In the genomic region with DNA sequence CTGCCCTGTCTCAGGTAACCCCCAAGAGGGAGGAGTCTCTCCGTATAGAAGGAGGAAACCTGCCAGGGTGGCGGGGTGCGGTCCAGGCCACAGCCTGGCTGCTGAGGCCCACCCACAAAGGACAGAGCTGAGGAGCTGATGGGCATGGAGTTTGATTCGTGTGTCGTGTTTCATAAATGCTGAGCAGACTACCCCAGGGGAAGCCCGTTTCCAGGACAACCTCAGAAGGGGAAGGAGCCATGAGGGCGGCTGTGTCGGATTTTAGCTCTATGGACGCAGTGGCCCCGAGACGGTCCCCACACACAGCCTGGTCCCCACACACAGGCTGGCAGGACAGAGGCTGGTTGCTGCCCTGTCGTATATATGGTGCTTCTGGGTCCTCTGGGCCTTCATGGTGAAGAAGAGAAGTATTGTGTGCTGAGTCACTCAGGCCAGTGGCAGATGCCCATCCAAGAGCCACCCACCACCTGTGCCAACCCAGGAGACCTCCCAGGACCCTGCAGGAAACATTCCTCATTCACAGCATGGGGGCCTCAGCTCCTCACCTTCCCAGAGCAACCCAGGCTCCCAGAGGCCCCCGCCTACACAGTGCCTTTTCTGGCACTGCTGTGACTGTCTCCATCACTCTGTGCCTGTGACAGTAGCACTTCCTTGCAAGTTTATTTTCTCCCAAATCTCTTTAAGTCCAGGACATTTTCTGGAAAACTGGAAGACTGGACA, we compare ENCODE assay signal across 3 cellular contexts.
TF ChIP-seq lines count a peak whose summit lies in the region.

No MANE protein-coding gene starts in this region.

TF ChIP-seq in HCT116, 20 proteins besides CTCF, POLR2A, EP300 and RAD21:
- TF ChIP-seq ELF1 (IDR thresholded peaks at IDR 0.05; ENCODE audit: borderline replicate concordance, low read depth) (no peak), CBX3 (IDR thresholded peaks at IDR 0.05; ENCODE audit: low read depth) (no peak), JUND (IDR thresholded peaks at IDR 0.05) (no peak), FOSL1 (IDR thresholded peaks at IDR 0.05; ENCODE audit: low read depth) (no peak), TCF7L2 (IDR thresholded peaks at IDR 0.05; ENCODE audit: borderline replicate concordance, extremely low read depth, insufficient read depth, insufficient read length) (no peak), EGR1 (IDR thresholded peaks at IDR 0.05; ENCODE audit: low read depth) (no peak), ZFX (IDR thresholded peaks at IDR 0.05) (no peak), SIN3A (IDR thresholded peaks at IDR 0.05; ENCODE audit: low read depth) (no peak), EZH2phosphoT487 (IDR thresholded peaks at IDR 0.05; ENCODE audit: borderline replicate concordance) (no peak), EZH2 (IDR thresholded peaks at IDR 0.05) (no peak), CEBPB (IDR thresholded peaks at IDR 0.05; ENCODE audit: low read depth) (no peak)
- TF ChIP-seq, protein P1, sequence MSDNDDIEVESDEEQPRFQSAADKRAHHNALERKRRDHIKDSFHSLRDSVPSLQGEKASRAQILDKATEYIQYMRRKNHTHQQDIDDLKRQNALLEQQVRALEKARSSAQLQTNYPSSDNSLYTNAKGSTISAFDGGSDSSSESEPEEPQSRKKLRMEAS (IDR thresholded peaks at IDR 0.05) = no peak
- TF ChIP-seq, protein P2, sequence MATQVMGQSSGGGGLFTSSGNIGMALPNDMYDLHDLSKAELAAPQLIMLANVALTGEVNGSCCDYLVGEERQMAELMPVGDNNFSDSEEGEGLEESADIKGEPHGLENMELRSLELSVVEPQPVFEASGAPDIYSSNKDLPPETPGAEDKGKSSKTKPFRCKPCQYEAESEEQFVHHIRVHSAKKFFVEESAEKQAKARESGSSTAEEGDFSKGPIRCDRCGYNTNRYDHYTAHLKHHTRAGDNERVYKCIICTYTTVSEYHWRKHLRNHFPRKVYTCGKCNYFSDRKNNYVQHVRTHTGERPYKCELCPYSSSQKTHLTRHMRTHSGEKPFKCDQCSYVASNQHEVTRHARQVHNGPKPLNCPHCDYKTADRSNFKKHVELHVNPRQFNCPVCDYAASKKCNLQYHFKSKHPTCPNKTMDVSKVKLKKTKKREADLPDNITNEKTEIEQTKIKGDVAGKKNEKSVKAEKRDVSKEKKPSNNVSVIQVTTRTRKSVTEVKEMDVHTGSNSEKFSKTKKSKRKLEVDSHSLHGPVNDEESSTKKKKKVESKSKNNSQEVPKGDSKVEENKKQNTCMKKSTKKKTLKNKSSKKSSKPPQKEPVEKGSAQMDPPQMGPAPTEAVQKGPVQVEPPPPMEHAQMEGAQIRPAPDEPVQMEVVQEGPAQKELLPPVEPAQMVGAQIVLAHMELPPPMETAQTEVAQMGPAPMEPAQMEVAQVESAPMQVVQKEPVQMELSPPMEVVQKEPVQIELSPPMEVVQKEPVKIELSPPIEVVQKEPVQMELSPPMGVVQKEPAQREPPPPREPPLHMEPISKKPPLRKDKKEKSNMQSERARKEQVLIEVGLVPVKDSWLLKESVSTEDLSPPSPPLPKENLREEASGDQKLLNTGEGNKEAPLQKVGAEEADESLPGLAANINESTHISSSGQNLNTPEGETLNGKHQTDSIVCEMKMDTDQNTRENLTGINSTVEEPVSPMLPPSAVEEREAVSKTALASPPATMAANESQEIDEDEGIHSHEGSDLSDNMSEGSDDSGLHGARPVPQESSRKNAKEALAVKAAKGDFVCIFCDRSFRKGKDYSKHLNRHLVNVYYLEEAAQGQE (IDR thresholded peaks at IDR 0.05; ENCODE audit: low read depth) = no peak
- TF ChIP-seq, protein P3, sequence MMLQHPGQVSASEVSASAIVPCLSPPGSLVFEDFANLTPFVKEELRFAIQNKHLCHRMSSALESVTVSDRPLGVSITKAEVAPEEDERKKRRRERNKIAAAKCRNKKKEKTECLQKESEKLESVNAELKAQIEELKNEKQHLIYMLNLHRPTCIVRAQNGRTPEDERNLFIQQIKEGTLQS (IDR thresholded peaks at IDR 0.05) = no peak

TF ChIP-seq in GM12878, 131 proteins besides CTCF, POLR2A, EP300 and RAD21 (continues in another document):
- TF ChIP-seq, protein P4, sequence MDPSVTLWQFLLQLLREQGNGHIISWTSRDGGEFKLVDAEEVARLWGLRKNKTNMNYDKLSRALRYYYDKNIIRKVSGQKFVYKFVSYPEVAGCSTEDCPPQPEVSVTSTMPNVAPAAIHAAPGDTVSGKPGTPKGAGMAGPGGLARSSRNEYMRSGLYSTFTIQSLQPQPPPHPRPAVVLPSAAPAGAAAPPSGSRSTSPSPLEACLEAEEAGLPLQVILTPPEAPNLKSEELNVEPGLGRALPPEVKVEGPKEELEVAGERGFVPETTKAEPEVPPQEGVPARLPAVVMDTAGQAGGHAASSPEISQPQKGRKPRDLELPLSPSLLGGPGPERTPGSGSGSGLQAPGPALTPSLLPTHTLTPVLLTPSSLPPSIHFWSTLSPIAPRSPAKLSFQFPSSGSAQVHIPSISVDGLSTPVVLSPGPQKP (IDR thresholded peaks at IDR 0.05; ENCODE audit: low read depth, low read length) = no peak
- TF ChIP-seq CHD1 (IDR thresholded peaks at IDR 0.05; ENCODE audit: low read depth, low read length) = no peak
- TF ChIP-seq TBL1XR1 (IDR thresholded peaks at IDR 0.05; ENCODE audit: low read depth, low read length) = no peak
- no peak for TF ChIP-seq ATF7 (IDR thresholded peaks at IDR 0.05; ENCODE audit: low read depth)
- TF ChIP-seq, protein P5, sequence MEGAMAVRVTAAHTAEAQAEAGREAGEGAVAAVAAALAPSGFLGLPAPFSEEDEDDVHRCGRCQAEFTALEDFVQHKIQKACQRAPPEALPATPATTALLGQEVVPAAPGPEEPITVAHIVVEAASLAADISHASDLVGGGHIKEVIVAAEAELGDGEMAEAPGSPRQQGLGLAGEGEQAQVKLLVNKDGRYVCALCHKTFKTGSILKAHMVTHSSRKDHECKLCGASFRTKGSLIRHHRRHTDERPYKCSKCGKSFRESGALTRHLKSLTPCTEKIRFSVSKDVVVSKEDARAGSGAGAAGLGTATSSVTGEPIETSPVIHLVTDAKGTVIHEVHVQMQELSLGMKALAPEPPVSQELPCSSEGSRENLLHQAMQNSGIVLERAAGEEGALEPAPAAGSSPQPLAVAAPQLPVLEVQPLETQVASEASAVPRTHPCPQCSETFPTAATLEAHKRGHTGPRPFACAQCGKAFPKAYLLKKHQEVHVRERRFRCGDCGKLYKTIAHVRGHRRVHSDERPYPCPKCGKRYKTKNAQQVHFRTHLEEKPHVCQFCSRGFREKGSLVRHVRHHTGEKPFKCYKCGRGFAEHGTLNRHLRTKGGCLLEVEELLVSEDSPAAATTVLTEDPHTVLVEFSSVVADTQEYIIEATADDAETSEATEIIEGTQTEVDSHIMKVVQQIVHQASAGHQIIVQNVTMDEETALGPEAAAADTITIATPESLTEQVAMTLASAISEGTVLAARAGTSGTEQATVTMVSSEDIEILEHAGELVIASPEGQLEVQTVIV (IDR thresholded peaks at IDR 0.05; ENCODE audit: borderline replicate concordance, partially characterized antibody) = no peak
- no peak for TF ChIP-seq NFIC (IDR thresholded peaks at IDR 0.05; ENCODE audit: low read depth, low read length)
- TF ChIP-seq SREBF2 (IDR thresholded peaks at IDR 0.05; ENCODE audit: low read length) = no peak
- no peak for TF ChIP-seq CREB1 (IDR thresholded peaks at IDR 0.05; ENCODE audit: low read depth)
- TF ChIP-seq SRF (IDR thresholded peaks at IDR 0.05; ENCODE audit: low read depth in 2 of 2, low read length in 2 of 2) = no peak
- TF ChIP-seq TARDBP (IDR thresholded peaks at IDR 0.05; ENCODE audit: borderline replicate concordance) = no peak
- TF ChIP-seq RCOR1 (conservative IDR thresholded peaks at IDR 0.05; ENCODE audit: low read depth, low read length) = no peak
- TF ChIP-seq, protein P6, sequence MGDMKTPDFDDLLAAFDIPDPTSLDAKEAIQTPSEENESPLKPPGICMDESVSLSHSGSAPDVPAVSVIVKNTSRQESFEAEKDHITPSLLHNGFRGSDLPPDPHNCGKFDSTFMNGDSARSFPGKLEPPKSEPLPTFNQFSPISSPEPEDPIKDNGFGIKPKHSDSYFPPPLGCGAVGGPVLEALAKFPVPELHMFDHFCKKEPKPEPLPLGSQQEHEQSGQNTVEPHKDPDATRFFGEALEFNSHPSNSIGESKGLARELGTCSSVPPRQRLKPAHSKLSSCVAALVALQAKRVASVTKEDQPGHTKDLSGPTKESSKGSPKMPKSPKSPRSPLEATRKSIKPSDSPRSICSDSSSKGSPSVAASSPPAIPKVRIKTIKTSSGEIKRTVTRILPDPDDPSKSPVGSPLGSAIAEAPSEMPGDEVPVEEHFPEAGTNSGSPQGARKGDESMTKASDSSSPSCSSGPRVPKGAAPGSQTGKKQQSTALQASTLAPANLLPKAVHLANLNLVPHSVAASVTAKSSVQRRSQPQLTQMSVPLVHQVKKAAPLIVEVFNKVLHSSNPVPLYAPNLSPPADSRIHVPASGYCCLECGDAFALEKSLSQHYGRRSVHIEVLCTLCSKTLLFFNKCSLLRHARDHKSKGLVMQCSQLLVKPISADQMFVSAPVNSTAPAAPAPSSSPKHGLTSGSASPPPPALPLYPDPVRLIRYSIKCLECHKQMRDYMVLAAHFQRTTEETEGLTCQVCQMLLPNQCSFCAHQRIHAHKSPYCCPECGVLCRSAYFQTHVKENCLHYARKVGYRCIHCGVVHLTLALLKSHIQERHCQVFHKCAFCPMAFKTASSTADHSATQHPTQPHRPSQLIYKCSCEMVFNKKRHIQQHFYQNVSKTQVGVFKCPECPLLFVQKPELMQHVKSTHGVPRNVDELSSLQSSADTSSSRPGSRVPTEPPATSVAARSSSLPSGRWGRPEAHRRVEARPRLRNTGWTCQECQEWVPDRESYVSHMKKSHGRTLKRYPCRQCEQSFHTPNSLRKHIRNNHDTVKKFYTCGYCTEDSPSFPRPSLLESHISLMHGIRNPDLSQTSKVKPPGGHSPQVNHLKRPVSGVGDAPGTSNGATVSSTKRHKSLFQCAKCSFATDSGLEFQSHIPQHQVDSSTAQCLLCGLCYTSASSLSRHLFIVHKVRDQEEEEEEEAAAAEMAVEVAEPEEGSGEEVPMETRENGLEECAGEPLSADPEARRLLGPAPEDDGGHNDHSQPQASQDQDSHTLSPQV (IDR thresholded peaks at IDR 0.05) = no peak

TF ChIP-seq in neural cell, 6 proteins besides CTCF, POLR2A, EP300 and RAD21:
- no peak for TF ChIP-seq POLR2AphosphoS5 (IDR thresholded peaks at IDR 0.05)
- no peak for TF ChIP-seq TAF1 (IDR thresholded peaks at IDR 0.05; ENCODE audit: low read depth)
- no peak for TF ChIP-seq MXI1 (conservative IDR thresholded peaks at IDR 0.05; ENCODE audit: poor library complexity, severe bottlenecking)
- TF ChIP-seq, protein P2 (IDR thresholded peaks at IDR 0.05; ENCODE audit: borderline replicate concordance) = no peak
- TF ChIP-seq SMC3 (conservative IDR thresholded peaks at IDR 0.05; ENCODE audit: poor library complexity) = no peak
- no peak for TF ChIP-seq EZH2 (IDR thresholded peaks at IDR 0.05; ENCODE audit: borderline replicate concordance, insufficient read depth, low read length, poor library complexity, severe bottlenecking)
TF ChIP-seq in neural cell: peak in this region for 0.
